29 cellular contexts compared by ENCODE assay signal in genomic region chr22:44616882-44617655, GRCh38.
DNase-seq lines count a peak whose midpoint lies in the region; ATAC-seq, FAIRE-seq and TF ChIP-seq lines count a peak whose summit lies in the region.
"Had no signal": no experiment of that assay in that cellular context is flagged by ENCODE, and none has a peak within 500 bp of the region (broad histone marks: within the 10 kb centered on the region; RNA-seq: fewer than 3 reads in every experiment).

No MANE protein-coding gene starts in this region.

- no peak overlapping the region for H3K27ac ChIP-seq in kidney (ENCODE audit: low read depth in 2 of 2, low read length in 2 of 2)
- no peak overlapping the region for H3K27ac ChIP-seq in coronary artery
- H3K27ac ChIP-seq: parathyroid adenoma, uterus had no signal

- POLR2A ChIA-PET in WTC11 (lab: Charles Lee), result no interaction called here

- H3K4me3 ChIP-seq in kidney (ENCODE audit: low read length in 2 of 2) (no peak overlapping the region), coronary artery (no peak overlapping the region)
- H3K4me3 ChIP-seq: HAP-1, uterus had no signal

- CTCF ChIA-PET in WTC11 (lab: Charles Lee), result no interaction called here

- intact Hi-C loops in Right ventricle myocardium superior (cut with DNase I), result no loop called here
- intact Hi-C loops in Right ventricle myocardium inferior (cut with DNase I), result no loop called here
- intact Hi-C loops in kidney (cut with DNase I), result no loop called here

- no peak overlapping the region for H3K4me3 Mint-ChIP-seq in WTC11
- H3K4me3 Mint-ChIP-seq in stimulated activated memory B cell treated with anti-CD40 and anti-IgM and Interleukin-4, amounts not matched to agents 10 μg/mL and 1 μg/mL and 100 μg/mL, for 72 hours, result no peak overlapping the region
- H3K4me3 Mint-ChIP-seq: activated CD4-positive, alpha-beta T cell treated with anti-CD3 and anti-CD28 coated beads, Interleukin-2, amount 10 ng/mL, durations not matched to agents 24 days and 14 days; brain; nephron had no signal

- peaks cover 16% of the 10 kb centered on the region for H3K36me3 Mint-ChIP-seq in WTC11
- H3K36me3 Mint-ChIP-seq in stimulated activated memory B cell treated with anti-CD40 and anti-IgM and Interleukin-4, amounts not matched to agents 10 μg/mL and 1 μg/mL and 100 μg/mL, for 72 hours, result no peaks in the 10 kb centered on the region
- H3K36me3 Mint-ChIP-seq: brain had no signal

- peaks cover 2% of the 10 kb centered on the region; the same call in 1 of the 2 replicates for H3K4me1 Mint-ChIP-seq in WTC11
- no peaks in the 10 kb centered on the region for H3K4me1 Mint-ChIP-seq in stimulated activated memory B cell treated with anti-CD40 and anti-IgM and Interleukin-4, amounts not matched to agents 10 μg/mL and 1 μg/mL and 100 μg/mL, for 72 hours
- H3K4me1 Mint-ChIP-seq: nephron had no signal

- peaks cover 0 to 4% of the 10 kb centered on the region in 2 donors for H3K4me1 ChIP-seq in kidney (ENCODE audit: control insufficient read depth in 1 of 2, insufficient read depth in 1 of 2, low read depth in 1 of 2, low read length in 2 of 2)
- H3K4me1 ChIP-seq: BE2C, Caco-2, HAP-1, parathyroid adenoma had no signal

- ATAC-seq in Right ventricle myocardium superior (ENCODE audit: poor library complexity), result no peak
- no peak for ATAC-seq in Right ventricle myocardium inferior
- no peak for ATAC-seq in WTC11
- ATAC-seq in stimulated activated memory B cell treated with anti-CD40 and anti-IgM and Interleukin-4, amounts not matched to agents 10 μg/mL and 1 μg/mL and 100 μg/mL, for 72 hours, result peak; percentile 42
- no peak for ATAC-seq in HG03342 (IDR thresholded peaks at IDR 0.05; ENCODE audit: unreplicated experiment)
- ATAC-seq in HG03378 (IDR thresholded peaks at IDR 0.05; ENCODE audit: unreplicated experiment), result no peak
- ATAC-seq: sciatic nerve had no signal

- H3K36me3 ChIP-seq in kidney (ENCODE audit: control insufficient read depth in 1 of 2, insufficient read depth in 2 of 2, low read length in 2 of 2), result no peaks in the 10 kb centered on the region
- H3K36me3 ChIP-seq: BE2C, HAP-1, uterus had no signal

- peaks cover 0 to 6% of the 10 kb centered on the region in 2 donors for H3K9me3 ChIP-seq in kidney (ENCODE audit: control insufficient read depth in 1 of 2, low read length in 2 of 2)
- H3K9me3 ChIP-seq: BE2C had no signal

- H3K27ac Mint-ChIP-seq in WTC11, result no peak overlapping the region
- no peak overlapping the region for H3K27ac Mint-ChIP-seq in stimulated activated memory B cell treated with anti-CD40 and anti-IgM and Interleukin-4, amounts not matched to agents 10 μg/mL and 1 μg/mL and 100 μg/mL, for 72 hours
- H3K27ac Mint-ChIP-seq: activated CD4-positive, alpha-beta T cell treated with anti-CD3 and anti-CD28 coated beads, Interleukin-2, amount 10 ng/mL, durations not matched to agents 24 days and 14 days; brain; nephron had no signal

- no peak overlapping the region for H3K9ac ChIP-seq in kidney (ENCODE audit: low read length in 2 of 2)
- H3K9ac ChIP-seq: parathyroid adenoma had no signal

- DNase-seq in Right ventricle myocardium superior, result peak; percentile 42
- DNase-seq in Right ventricle myocardium inferior (ENCODE audit: missing footprints), result no peak
- no peak for DNase-seq in WTC11 (ENCODE audit: low spot score)
- DNase-seq in kidney, result peak; percentile 77
- DNase-seq in coronary artery (ENCODE audit: low spot score), result no peak
- DNase-seq: activated CD4-positive, alpha-beta T cell treated with anti-CD3 and anti-CD28 coated beads, Interleukin-2, amount 10 ng/mL, durations not matched to agents 24 days and 14 days; activated CD8-positive, alpha-beta memory T cell treated with anti-CD3 and anti-CD28 coated beads, Interleukin-2, amount 50 U/mL, for 4 hours; activated effector memory CD4-positive, alpha-beta T cell treated with Interleukin-2 at 50 U/mL for 16 hours; BE2C; Caco-2; kidney glomerular epithelial cell; midbrain; MV-4-11; NCI-H1694 treated with DMSO at 0.1 percent for 48 hours; NCI-H748 treated with DMSO at 0.1 percent for 48 hours; OCI-M1; SIG-M5; T-helper 1 cell; uterus had no signal

- TF ChIP-seq CTCF in WTC11 (IDR thresholded peaks at IDR 0.05) (no peak), kidney (IDR thresholded peaks at IDR 0.05; ENCODE audit: borderline replicate concordance, extremely low read depth, insufficient read depth) (no peak), coronary artery (IDR thresholded peaks at IDR 0.05) (no peak)

- no peak for FAIRE-seq in kidney (lab: Jason Lieb, UNC)
- FAIRE-seq: colon, GM18507 had no signal

- H3K9me3 Mint-ChIP-seq in WTC11, result peaks cover 24% of the 10 kb centered on the region
- peaks cover 5% of the 10 kb centered on the region for H3K9me3 Mint-ChIP-seq in stimulated activated memory B cell treated with anti-CD40 and anti-IgM and Interleukin-4, amounts not matched to agents 10 μg/mL and 1 μg/mL and 100 μg/mL, for 72 hours
- H3K9me3 Mint-ChIP-seq: activated CD4-positive, alpha-beta T cell treated with anti-CD3 and anti-CD28 coated beads, Interleukin-2, amount 10 ng/mL, durations not matched to agents 24 days and 14 days had no signal

- peaks cover 10% of the 10 kb centered on the region for H3K27me3 Mint-ChIP-seq in WTC11 (ENCODE audit: low read depth)
- no peaks in the 10 kb centered on the region for H3K27me3 Mint-ChIP-seq in stimulated activated memory B cell treated with anti-CD40 and anti-IgM and Interleukin-4, amounts not matched to agents 10 μg/mL and 1 μg/mL and 100 μg/mL, for 72 hours

TF ChIP-seq in WTC11, 78 proteins besides CTCF, POLR2A, EP300 and RAD21:
- TF ChIP-seq SMAD3 (CRISPR knock-in tag; IDR thresholded peaks at IDR 0.05; ENCODE audit: borderline replicate concordance) (no peak), NFE2L1 (CRISPR knock-in tag; IDR thresholded peaks at IDR 0.05) (0 out of 2 replicates have a peak, but pooled peaks have one; percentile 27)

Comparison
In these comparisons a context has a peak if more than half of its experiments do, and no peak if none do; other contexts are left out.
1. DNase-seq: peak in Right ventricle myocardium superior (single experiment) and kidney (single experiment); none in Right ventricle myocardium inferior (single experiment), WTC11 (single experiment) and coronary artery (single experiment).